In genomic region chr10:132395704-132396494, GRCh38 we compare ENCODE assay signal across 8 cellular contexts. TPM values are rescaled to one million over a fixed set of nuclear protein-coding genes. Genes with fewer than 3 reads are reported as not detected.
DNase-seq lines count a peak whose midpoint lies in the region; ATAC-seq and TF ChIP-seq lines count a peak whose summit lies in the region.

No MANE protein-coding gene starts in this region.

- in situ Hi-C loops in transverse colon (cut with MboI; ENCODE audit: low pct_ligation_motif_present in 1 of 4, low pct_unique_long_range_greater_than_20kb in 1 of 4, low sequenced_read_pairs in 3 of 4), result loop anchor here in 2 of 4 donors (25.0 kb wide), 2 partner anchors 141 to 241 kb away; partner anchors contain the start of gene INPP5A (in 2 of the 2)

- peak overlapping the region; percentile 62 for H4K8ac ChIP-seq in mesenchymal stem cell (ENCODE audit: low read length)

- H3K36me3 ChIP-seq in duodenal mucosa (ENCODE audit: control insufficient read depth in 1 of 2, insufficient read depth in 2 of 2, low read length in 2 of 2), result no peaks in the 10 kb centered on the region
- H3K36me3 ChIP-seq in mesenchymal stem cell (ENCODE audit: control insufficient read depth in 1 of 2, insufficient read depth in 2 of 2, low read depth in 1 of 2, low read length in 2 of 2), result peaks cover 0 to 24% of the 10 kb centered on the region in 2 experiments
- no peaks in the 10 kb centered on the region for H3K36me3 ChIP-seq in transverse colon

- peak overlapping the region; percentile 98 for H2BK120ac ChIP-seq in mesenchymal stem cell (ENCODE audit: low read depth, low read length)

- no peak overlapping the region for H2BK5ac ChIP-seq in mesenchymal stem cell (ENCODE audit: low read depth, low read length, poor library complexity, severe bottlenecking)

- peak overlapping the region; percentile 32 to 38 for H3K9ac ChIP-seq in duodenal mucosa (ENCODE audit: low read depth in 1 of 2, low read length in 2 of 2)
- H3K9ac ChIP-seq in mesenchymal stem cell (ENCODE audit: low read length), result peak overlapping the region; percentile 66

- H2AK5ac ChIP-seq in mesenchymal stem cell (ENCODE audit: low read length, severe bottlenecking), result no peak overlapping the region

- peaks cover 22 to 35% of the 10 kb centered on the region in 2 donors for H3K4me1 ChIP-seq in duodenal mucosa (ENCODE audit: control insufficient read depth in 1 of 2, insufficient read depth in 2 of 2, low read length in 2 of 2)
- H3K4me1 ChIP-seq in mesenchymal stem cell (ENCODE audit: control insufficient read depth, insufficient read depth, low read depth, low read length), result peaks cover 52% of the 10 kb centered on the region
- peaks cover 20 to 50% (median 45%) of the 10 kb centered on the region in 4 donors for H3K4me1 ChIP-seq in transverse colon

- H3K23ac ChIP-seq in mesenchymal stem cell (ENCODE audit: low read length in 2 of 2), result no peak overlapping the region

- no peaks in the 10 kb centered on the region for H3K9me3 ChIP-seq in duodenal mucosa (ENCODE audit: control insufficient read depth in 1 of 2, low read length in 2 of 2)
- H3K9me3 ChIP-seq in mesenchymal stem cell (ENCODE audit: control insufficient read depth, low read length), result no peaks in the 10 kb centered on the region
- H3K9me3 ChIP-seq in transverse colon, result no peaks in the 10 kb centered on the region

- no peak overlapping the region for H2AFZ ChIP-seq in mesenchymal stem cell (ENCODE audit: low read depth, low read length)

- peak overlapping the region in 1 of 2 experiments; percentile 18 for H3K14ac ChIP-seq in mesenchymal stem cell (ENCODE audit: low read length in 2 of 2)

- H3K4me2 ChIP-seq in mesenchymal stem cell (ENCODE audit: low read length, poor library complexity, severe bottlenecking), result peak overlapping the region; percentile 54

- H3K18ac ChIP-seq in mesenchymal stem cell (ENCODE audit: low read depth in 1 of 2, low read length in 2 of 2), result peak overlapping the region; percentile 78 to 83

- peak; percentile 87 for TF ChIP-seq POLR2A in transverse colon (IDR thresholded peaks at IDR 0.05)

- DNase-seq in Jurkat, Clone E6-1 (ENCODE audit: low read depth, low spot score), result no peak
- DNase-seq in mesenchymal stem cell (peak; percentile 67), transverse colon (peak; percentile 82), NCI-H1436 (lab: John Stamatoyannopoulos, UW) (no peak), SHP77 (lab: John Stamatoyannopoulos, UW) (no peak), T1000 (lab: John Stamatoyannopoulos, UW) (no peak)

- H4K91ac ChIP-seq in mesenchymal stem cell (ENCODE audit: low read length), result peak overlapping the region; percentile 70

- H2BK12ac ChIP-seq in mesenchymal stem cell (ENCODE audit: low read length in 2 of 2), result peak overlapping the region; percentile 49 to 59

- TF ChIP-seq CTCF in transverse colon (IDR thresholded peaks at IDR 0.05), result peak in 2 of 5 experiments; percentile 23 to 37

- peak overlapping the region; percentile 38 for H3K4me3 ChIP-seq in Jurkat, Clone E6-1 (ENCODE audit: low read length)
- H3K4me3 ChIP-seq in duodenal mucosa (ENCODE audit: low read depth in 1 of 2, low read length in 2 of 2), result peak overlapping the region; percentile 40
- peak overlapping the region; percentile 62 to 84 for H3K4me3 ChIP-seq in mesenchymal stem cell (ENCODE audit: insufficient read depth in 1 of 2, low read depth in 1 of 2, low read length in 2 of 2)
- peak overlapping the region; percentile 19 to 72 (median 69) for H3K4me3 ChIP-seq in transverse colon

- H3K79me1 ChIP-seq in mesenchymal stem cell (replicated peaks; ENCODE audit: low read length, poor library complexity, severe bottlenecking), result peaks cover 19% of the 10 kb centered on the region

- H3K27ac ChIP-seq in duodenal mucosa (ENCODE audit: low read depth, low read length) (peak overlapping the region; percentile 62), mesenchymal stem cell (ENCODE audit: low read length, poor library complexity, severe bottlenecking) (no peak overlapping the region), transverse colon (peak overlapping the region; percentile 88 to 98 (median 96))

- peak overlapping the region; percentile 75 to 76 for H3K4ac ChIP-seq in mesenchymal stem cell (ENCODE audit: low read depth in 1 of 2, low read length in 2 of 2)

- 11% methylated on average over 59 of the region's 71 CpGs for WGBS in mesenchymal stem cell
- 3% methylated on average over 46 of the region's 71 CpGs; no CpG with 5 or more reads in 1 of the 2 donors for WGBS in transverse colon (ENCODE audit: low coverage in 1 of 2), 2 donors

- H3K27me3 ChIP-seq in duodenal mucosa (ENCODE audit: control insufficient read depth in 1 of 2, insufficient read depth in 2 of 2, low read length in 2 of 2) (no peaks in the 10 kb centered on the region), mesenchymal stem cell (ENCODE audit: control insufficient read depth in 1 of 2, insufficient read depth in 1 of 2, low read length in 2 of 2) (peaks cover 0 to 6% of the 10 kb centered on the region in 2 experiments), transverse colon (no peaks in the 10 kb centered on the region)

- TF ChIP-seq EP300 in transverse colon (IDR thresholded peaks at IDR 0.05; ENCODE audit: low read depth), result no peak

- intact Hi-C loops in transverse colon (cut with DNase I; ENCODE audit: low total_unique reads), result loop anchor here (5.0 kb wide), 1 partner anchor 246 kb away; no protein-coding TSS in a partner anchor

- peak; percentile 11 for ATAC-seq in GM19397 (IDR thresholded peaks at IDR 0.05; ENCODE audit: unreplicated experiment)

- peak overlapping the region; percentile 97 for H2BK15ac ChIP-seq in mesenchymal stem cell (ENCODE audit: low read depth, poor library complexity, severe bottlenecking)

RNA-seq across cellular contexts. Expression of gene PWWP2B, which starts 1.1 kb away (rescaled TPM):
- 6.6 TPM for polyA plus RNA-seq in Jurkat, Clone E6-1 (2012; ENCODE audit: insufficient read depth, insufficient read length)
- polyA plus RNA-seq in mesenchymal stem cell (2013, experiment 1 of 2), result 9.8 TPM
- polyA plus RNA-seq in mesenchymal stem cell (2013, experiment 2 of 2), result 9.5 TPM
- 100 to 1,000 TPM in 1 of 4 donors, 10 to 100 TPM in 3; 45.9 to 129 (median 61.2) TPM for total RNA-seq in transverse colon

Comparison
In these comparisons a context has a peak if more than half of its experiments do, and no peak if none do; other contexts are left out.
1. DNase-seq: peak in mesenchymal stem cell (single experiment) and transverse colon (single experiment); none in Jurkat, Clone E6-1 (single experiment), NCI-H1436 (single experiment), SHP77 (0 of 2) and T1000 (single experiment).
2. Peak in every context shown above with its lines, with median percentiles within 50 percentile points of each other: H3K4me3 ChIP-seq.